ENCODE assay signal across 1 cellular context in the genomic region with DNA sequence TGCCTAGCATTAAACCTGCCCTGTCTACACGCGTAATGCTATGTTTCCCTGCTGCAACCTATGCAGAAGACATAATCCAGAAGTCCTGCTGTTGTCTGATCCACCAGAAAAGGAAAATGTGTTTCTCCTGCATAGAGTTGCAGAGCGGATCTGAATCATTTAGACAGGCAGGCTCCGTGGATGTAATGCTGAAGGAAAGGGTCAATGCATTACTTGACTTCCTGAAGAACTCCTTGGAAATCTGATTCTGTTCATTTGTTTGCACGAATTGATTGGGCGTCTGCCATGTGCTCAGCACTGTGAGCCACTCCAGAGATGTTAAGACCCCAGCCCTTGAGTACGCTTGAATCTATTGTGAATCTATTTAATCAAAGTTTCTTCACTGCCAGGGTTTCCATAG.
TF ChIP-seq lines count a peak whose summit lies in the region.

No MANE protein-coding gene starts in this region.

TF ChIP-seq in SK-N-SH, 30 proteins besides CTCF, POLR2A, EP300 and RAD21 (continued from another document):
- TF ChIP-seq, protein P1, sequence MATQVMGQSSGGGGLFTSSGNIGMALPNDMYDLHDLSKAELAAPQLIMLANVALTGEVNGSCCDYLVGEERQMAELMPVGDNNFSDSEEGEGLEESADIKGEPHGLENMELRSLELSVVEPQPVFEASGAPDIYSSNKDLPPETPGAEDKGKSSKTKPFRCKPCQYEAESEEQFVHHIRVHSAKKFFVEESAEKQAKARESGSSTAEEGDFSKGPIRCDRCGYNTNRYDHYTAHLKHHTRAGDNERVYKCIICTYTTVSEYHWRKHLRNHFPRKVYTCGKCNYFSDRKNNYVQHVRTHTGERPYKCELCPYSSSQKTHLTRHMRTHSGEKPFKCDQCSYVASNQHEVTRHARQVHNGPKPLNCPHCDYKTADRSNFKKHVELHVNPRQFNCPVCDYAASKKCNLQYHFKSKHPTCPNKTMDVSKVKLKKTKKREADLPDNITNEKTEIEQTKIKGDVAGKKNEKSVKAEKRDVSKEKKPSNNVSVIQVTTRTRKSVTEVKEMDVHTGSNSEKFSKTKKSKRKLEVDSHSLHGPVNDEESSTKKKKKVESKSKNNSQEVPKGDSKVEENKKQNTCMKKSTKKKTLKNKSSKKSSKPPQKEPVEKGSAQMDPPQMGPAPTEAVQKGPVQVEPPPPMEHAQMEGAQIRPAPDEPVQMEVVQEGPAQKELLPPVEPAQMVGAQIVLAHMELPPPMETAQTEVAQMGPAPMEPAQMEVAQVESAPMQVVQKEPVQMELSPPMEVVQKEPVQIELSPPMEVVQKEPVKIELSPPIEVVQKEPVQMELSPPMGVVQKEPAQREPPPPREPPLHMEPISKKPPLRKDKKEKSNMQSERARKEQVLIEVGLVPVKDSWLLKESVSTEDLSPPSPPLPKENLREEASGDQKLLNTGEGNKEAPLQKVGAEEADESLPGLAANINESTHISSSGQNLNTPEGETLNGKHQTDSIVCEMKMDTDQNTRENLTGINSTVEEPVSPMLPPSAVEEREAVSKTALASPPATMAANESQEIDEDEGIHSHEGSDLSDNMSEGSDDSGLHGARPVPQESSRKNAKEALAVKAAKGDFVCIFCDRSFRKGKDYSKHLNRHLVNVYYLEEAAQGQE (IDR thresholded peaks at IDR 0.05; ENCODE audit: low read depth, low read length) = no peak
- TF ChIP-seq POLR2AphosphoS5 (IDR thresholded peaks at IDR 0.05; ENCODE audit: low read depth, low read length) (no peak), GABPA (IDR thresholded peaks at IDR 0.05; ENCODE audit: low read depth) (no peak), RFX5 (IDR thresholded peaks at IDR 0.05; ENCODE audit: low read length) (no peak), TCF12 (IDR thresholded peaks at IDR 0.05) (peak; percentile 86), MEF2A (IDR thresholded peaks at IDR 0.05; ENCODE audit: borderline replicate concordance, low read depth) (no peak), RXRA (IDR thresholded peaks at IDR 0.05; ENCODE audit: borderline replicate concordance, low read depth) (no peak), FOXM1 (IDR thresholded peaks at IDR 0.05; ENCODE audit: low read depth) (no peak), CHD2 (IDR thresholded peaks at IDR 0.05; ENCODE audit: low read length, partially characterized antibody) (no peak), SIN3A (IDR thresholded peaks at IDR 0.05; ENCODE audit: borderline replicate concordance, low read depth, low read length) (no peak), MXI1 (IDR thresholded peaks at IDR 0.05; ENCODE audit: low read depth, low read length) (no peak), JUND (IDR thresholded peaks at IDR 0.05) (peak; percentile 49; the same call in 1 of the 2 replicates), SMC3 (IDR thresholded peaks at IDR 0.05; ENCODE audit: low read depth, low read length) (no peak), NFIC (IDR thresholded peaks at IDR 0.05; ENCODE audit: borderline replicate concordance) (no peak), MAX (IDR thresholded peaks at IDR 0.05; ENCODE audit: low read depth) (peak; percentile 59; the same call in 1 of the 2 replicates), IRF3 (IDR thresholded peaks at IDR 0.05; ENCODE audit: low read depth, low read length) (no peak), TAF1 (IDR thresholded peaks at IDR 0.05; ENCODE audit: borderline replicate concordance, low read depth, low read length) (no peak)
- TF ChIP-seq, protein P2, sequence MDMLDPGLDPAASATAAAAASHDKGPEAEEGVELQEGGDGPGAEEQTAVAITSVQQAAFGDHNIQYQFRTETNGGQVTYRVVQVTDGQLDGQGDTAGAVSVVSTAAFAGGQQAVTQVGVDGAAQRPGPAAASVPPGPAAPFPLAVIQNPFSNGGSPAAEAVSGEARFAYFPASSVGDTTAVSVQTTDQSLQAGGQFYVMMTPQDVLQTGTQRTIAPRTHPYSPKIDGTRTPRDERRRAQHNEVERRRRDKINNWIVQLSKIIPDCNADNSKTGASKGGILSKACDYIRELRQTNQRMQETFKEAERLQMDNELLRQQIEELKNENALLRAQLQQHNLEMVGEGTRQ (IDR thresholded peaks at IDR 0.05; ENCODE audit: borderline replicate concordance, low read depth, low read length) = no peak
- TF ChIP-seq, protein P3, sequence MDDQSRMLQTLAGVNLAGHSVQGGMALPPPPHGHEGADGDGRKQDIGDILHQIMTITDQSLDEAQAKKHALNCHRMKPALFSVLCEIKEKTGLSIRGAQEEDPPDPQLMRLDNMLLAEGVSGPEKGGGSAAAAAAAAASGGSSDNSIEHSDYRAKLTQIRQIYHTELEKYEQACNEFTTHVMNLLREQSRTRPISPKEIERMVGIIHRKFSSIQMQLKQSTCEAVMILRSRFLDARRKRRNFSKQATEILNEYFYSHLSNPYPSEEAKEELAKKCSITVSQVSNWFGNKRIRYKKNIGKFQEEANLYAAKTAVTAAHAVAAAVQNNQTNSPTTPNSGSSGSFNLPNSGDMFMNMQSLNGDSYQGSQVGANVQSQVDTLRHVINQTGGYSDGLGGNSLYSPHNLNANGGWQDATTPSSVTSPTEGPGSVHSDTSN (IDR thresholded peaks at IDR 0.05) = peak; percentile 75
